In genomic region chr2:33215983-33216382, GRCh38 we compare ENCODE assay signal across 25 cellular contexts.
DNase-seq lines count a peak whose midpoint lies in the region; ATAC-seq and TF ChIP-seq lines count a peak whose summit lies in the region.
"Had no signal": no experiment of that assay in that cellular context is flagged by ENCODE, and none has a peak within 500 bp of the region (broad histone marks: within the 10 kb centered on the region; RNA-seq: fewer than 3 reads in every experiment).

No MANE protein-coding gene starts in this region.

- H3K4me3 ChIP-seq in GM23248, result no peak overlapping the region
- no peak overlapping the region for H3K4me3 ChIP-seq in RWPE2 (ENCODE audit: severe bottlenecking)
- H3K4me3 ChIP-seq in gastroesophageal sphincter, result no peak overlapping the region
- no peak overlapping the region for H3K4me3 ChIP-seq in smooth muscle cell
- H3K4me3 ChIP-seq in body of pancreas, result no peak overlapping the region
- no peak overlapping the region for H3K4me3 ChIP-seq in naive thymus-derived CD4-positive, alpha-beta T cell (ENCODE audit: low read length)
- H3K4me3 ChIP-seq: prostate gland, upper lobe of left lung had no signal

- H3K27ac ChIP-seq in GM23248 (peak overlapping the region; percentile 71), RWPE2 (ENCODE audit: poor library complexity, severe bottlenecking) (peak overlapping the region; percentile 38), gastroesophageal sphincter (peak overlapping the region in 3 of 4 donors; percentile 71 to 72 (median 71)), smooth muscle cell (ENCODE audit: low read depth) (peak overlapping the region; percentile 96), body of pancreas (no peak overlapping the region)
- H3K27ac ChIP-seq in naive thymus-derived CD4-positive, alpha-beta T cell (ENCODE audit: low read depth, low read length), result no peak overlapping the region
- H3K27ac ChIP-seq: C4-2B, neutrophil, prostate gland, upper lobe of left lung had no signal

- in situ Hi-C loops in GM23248 (cut with MboI), result no loop called here

- no peaks in the 10 kb centered on the region for H3K9me3 Mint-ChIP-seq in activated CD8-positive, alpha-beta T cell treated with anti-CD3 and anti-CD28 coated beads, Interleukin-2, amount 10 ng/mL, durations not matched to agents 7 days and 5 days (ENCODE audit: insufficient read depth)
- no peaks in the 10 kb centered on the region for H3K9me3 Mint-ChIP-seq in naive thymus-derived CD4-positive, alpha-beta T cell
- H3K9me3 Mint-ChIP-seq: T-helper 2 cell treated with Interferon-gamma antibody and Interleukin-4, amounts not matched to agents 5 μg/mL and 100 μg/mL, for 36 hours had no signal

- no peak overlapping the region for H3K4me3 Mint-ChIP-seq in activated CD8-positive, alpha-beta T cell treated with anti-CD3 and anti-CD28 coated beads, Interleukin-2, amount 10 ng/mL, durations not matched to agents 7 days and 5 days
- H3K4me3 Mint-ChIP-seq in naive thymus-derived CD4-positive, alpha-beta T cell, result no peak overlapping the region
- H3K4me3 Mint-ChIP-seq: activated naive CD8-positive, alpha-beta T cell; T-helper 2 cell treated with Interferon-gamma antibody and Interleukin-4, amounts not matched to agents 5 μg/mL and 100 μg/mL, for 36 hours had no signal

- H3K4me1 Mint-ChIP-seq in activated CD8-positive, alpha-beta T cell treated with anti-CD3 and anti-CD28 coated beads, Interleukin-2, amount 10 ng/mL, durations not matched to agents 7 days and 5 days (ENCODE audit: low read depth), result peaks cover 2% of the 10 kb centered on the region
- peaks cover 0 to 12% (median 0%) of the 10 kb centered on the region in 7 donors for H3K4me1 Mint-ChIP-seq in naive thymus-derived CD4-positive, alpha-beta T cell

- H4K20me1 ChIP-seq in GM23248 (ENCODE audit: insufficient read depth) (no peaks in the 10 kb centered on the region), smooth muscle cell (ENCODE audit: low read depth) (no peaks in the 10 kb centered on the region)

- TF ChIP-seq CTCF in RWPE2 (IDR thresholded peaks at IDR 0.05; ENCODE audit: poor library complexity, severe bottlenecking), result no peak
- TF ChIP-seq CTCF in gastroesophageal sphincter (IDR thresholded peaks at IDR 0.05), result no peak
- TF ChIP-seq CTCF in smooth muscle cell (IDR thresholded peaks at IDR 0.05; ENCODE audit: borderline replicate concordance, insufficient read depth, poor library complexity, severe bottlenecking), result no peak
- no peak for TF ChIP-seq CTCF in body of pancreas (IDR thresholded peaks at IDR 0.05)

- H3F3A ChIP-seq in GM23248 (ENCODE audit: insufficient read depth) (peaks cover 81% of the 10 kb centered on the region), smooth muscle cell (ENCODE audit: low read depth) (peaks cover 11% of the 10 kb centered on the region)

- H3K36me3 ChIP-seq in GM23248 (ENCODE audit: low read depth), result peaks cover 11% of the 10 kb centered on the region; the same call in 1 of the 2 replicates
- H3K36me3 ChIP-seq in RWPE2 (ENCODE audit: low read depth), result no peaks in the 10 kb centered on the region
- no peaks in the 10 kb centered on the region for H3K36me3 ChIP-seq in gastroesophageal sphincter
- H3K36me3 ChIP-seq in smooth muscle cell (ENCODE audit: low read depth), result no peaks in the 10 kb centered on the region
- H3K36me3 ChIP-seq in body of pancreas (replicated peaks in 1 of 2; ENCODE audit: insufficient read depth in 1 of 2, low read depth in 2 of 2), result no peaks in the 10 kb centered on the region
- H3K36me3 ChIP-seq in naive thymus-derived CD4-positive, alpha-beta T cell (ENCODE audit: control insufficient read depth in 2 of 3, insufficient read depth in 3 of 3, low read length in 3 of 3), result no peaks in the 10 kb centered on the region
- H3K36me3 ChIP-seq: neutrophil, prostate gland, upper lobe of left lung had no signal

- POLR2A ChIA-PET in activated CD8-positive, alpha-beta T cell treated with anti-CD3 and anti-CD28 coated beads, Interleukin-2, amount 10 ng/mL, durations not matched to agents 7 days and 5 days (lab: Charles Lee), result no interaction called here
- POLR2A ChIA-PET in naive thymus-derived CD4-positive, alpha-beta T cell (lab: Charles Lee), result no interaction called here

- no peaks in the 10 kb centered on the region for H3K9me3 ChIP-seq in GM23248 (ENCODE audit: low read depth)
- H3K9me3 ChIP-seq in RWPE2 (ENCODE audit: severe bottlenecking), result no peaks in the 10 kb centered on the region
- no peaks in the 10 kb centered on the region for H3K9me3 ChIP-seq in gastroesophageal sphincter
- H3K9me3 ChIP-seq in smooth muscle cell (replicated peaks; ENCODE audit: low read depth), result no peaks in the 10 kb centered on the region
- no peaks in the 10 kb centered on the region for H3K9me3 ChIP-seq in body of pancreas
- no peaks in the 10 kb centered on the region for H3K9me3 ChIP-seq in naive thymus-derived CD4-positive, alpha-beta T cell (ENCODE audit: control insufficient read depth in 2 of 3, low read length in 3 of 3)
- H3K9me3 ChIP-seq: neutrophil, prostate gland, upper lobe of left lung had no signal

- intact Hi-C loops in body of pancreas (cut with DNase I), result no loop called here
- intact Hi-C loops in naive thymus-derived CD4-positive, alpha-beta T cell (cut with micrococcal nuclease), result no loop called here

- TF ChIP-seq EP300 in gastroesophageal sphincter (IDR thresholded peaks at IDR 0.05), result no peak

- H3K9ac ChIP-seq in GM23248 (0 out of 2 replicates have a peak overlapping the region, but pooled peaks have one; percentile 9), smooth muscle cell (ENCODE audit: low read depth) (no peak overlapping the region)

- H3K27me3 Mint-ChIP-seq in activated CD8-positive, alpha-beta T cell treated with anti-CD3 and anti-CD28 coated beads, Interleukin-2, amount 10 ng/mL, durations not matched to agents 7 days and 5 days (ENCODE audit: low read depth), result peaks cover 3% of the 10 kb centered on the region
- H3K27me3 Mint-ChIP-seq in naive thymus-derived CD4-positive, alpha-beta T cell, result peaks cover 0 to 13% (median 8%) of the 10 kb centered on the region in 5 donors
- H3K27me3 Mint-ChIP-seq: activated naive CD8-positive, alpha-beta T cell had no signal

- no peaks in the 10 kb centered on the region for H3K9me2 ChIP-seq in GM23248 (ENCODE audit: insufficient read depth)

- no peak overlapping the region for H2AFZ ChIP-seq in GM23248
- H2AFZ ChIP-seq in smooth muscle cell (ENCODE audit: low read depth), result no peak overlapping the region

- H3K79me2 ChIP-seq in GM23248 (ENCODE audit: insufficient read depth) (peaks cover 14% of the 10 kb centered on the region), smooth muscle cell (ENCODE audit: low read depth) (no peaks in the 10 kb centered on the region)

- H3K4me1 ChIP-seq in GM23248 (ENCODE audit: insufficient read depth), result peaks cover 80% of the 10 kb centered on the region
- peaks cover 34% of the 10 kb centered on the region for H3K4me1 ChIP-seq in RWPE2 (ENCODE audit: insufficient read depth, poor library complexity, severe bottlenecking)
- peaks cover 10 to 83% (median 22%) of the 10 kb centered on the region in 3 donors for H3K4me1 ChIP-seq in gastroesophageal sphincter
- H3K4me1 ChIP-seq in smooth muscle cell (ENCODE audit: low read depth), result peaks cover 18% of the 10 kb centered on the region
- peaks cover 12% of the 10 kb centered on the region for H3K4me1 ChIP-seq in body of pancreas
- H3K4me1 ChIP-seq in naive thymus-derived CD4-positive, alpha-beta T cell (ENCODE audit: control insufficient read depth in 2 of 2, insufficient read depth in 2 of 2, low read length in 2 of 2), result no peaks in the 10 kb centered on the region
- H3K4me1 ChIP-seq: prostate gland, upper lobe of left lung had no signal

- H3K27me3 ChIP-seq in GM23248 (replicated peaks; ENCODE audit: insufficient read depth) (no peaks in the 10 kb centered on the region), RWPE2 (ENCODE audit: insufficient read depth, poor library complexity, severe bottlenecking) (no peaks in the 10 kb centered on the region), gastroesophageal sphincter (no peaks in the 10 kb centered on the region), smooth muscle cell (ENCODE audit: low read depth) (no peaks in the 10 kb centered on the region), body of pancreas (no peaks in the 10 kb centered on the region)
- H3K27me3 ChIP-seq in naive thymus-derived CD4-positive, alpha-beta T cell (ENCODE audit: control insufficient read depth in 2 of 2, insufficient read depth in 2 of 2, low read length in 2 of 2), result no peaks in the 10 kb centered on the region
- H3K27me3 ChIP-seq: neutrophil, upper lobe of left lung had no signal

- peak overlapping the region; percentile 1 for H3K4me2 ChIP-seq in GM23248 (ENCODE audit: unreplicated experiment)
- H3K4me2 ChIP-seq in smooth muscle cell, result no peak overlapping the region

- CTCF ChIA-PET in activated CD8-positive, alpha-beta T cell treated with anti-CD3 and anti-CD28 coated beads, Interleukin-2, amount 10 ng/mL, durations not matched to agents 7 days and 5 days (lab: Charles Lee), result no interaction called here
- CTCF ChIA-PET in naive thymus-derived CD4-positive, alpha-beta T cell (lab: Charles Lee), result no interaction called here

- WGBS in GM23248 (ENCODE audit: low coverage in 1 of 2, low lambda C conversion rate in 2 of 2, missing lambda C conversion rate in 2 of 2), 2 experiments, result 95 to 100% methylated on average over 3 of the region's 3 CpGs
- WGBS in gastroesophageal sphincter (ENCODE audit: low coverage in 1 of 2), 2 donors, result 77 to 94% methylated on average over 2 to 3 of the region's 3 CpGs
- WGBS in smooth muscle cell (ENCODE audit: low lambda C conversion rate), result 78% methylated on average over 3 of the region's 3 CpGs
- WGBS in body of pancreas, 2 donors, result 95 to 98% methylated on average over 3 of the region's 3 CpGs

- ATAC-seq in RWPE2 (ENCODE audit: low read depth), result no peak
- no peak for ATAC-seq in gastroesophageal sphincter
- no peak for ATAC-seq in activated CD8-positive, alpha-beta T cell treated with anti-CD3 and anti-CD28 coated beads, Interleukin-2, amount 10 ng/mL, durations not matched to agents 7 days and 5 days
- no peak for ATAC-seq in body of pancreas
- no peak for ATAC-seq in naive thymus-derived CD4-positive, alpha-beta T cell
- ATAC-seq: HCT116, HepG2 had no signal

- H3K27ac Mint-ChIP-seq in activated CD8-positive, alpha-beta T cell treated with anti-CD3 and anti-CD28 coated beads, Interleukin-2, amount 10 ng/mL, durations not matched to agents 7 days and 5 days, result no peak overlapping the region
- no peak overlapping the region for H3K27ac Mint-ChIP-seq in naive thymus-derived CD4-positive, alpha-beta T cell
- H3K27ac Mint-ChIP-seq: activated naive CD8-positive, alpha-beta T cell; T-helper 2 cell treated with Interferon-gamma antibody and Interleukin-4, amounts not matched to agents 5 μg/mL and 100 μg/mL, for 36 hours had no signal

- no peak for TF ChIP-seq POLR2A in gastroesophageal sphincter (IDR thresholded peaks at IDR 0.05)
- TF ChIP-seq POLR2A in body of pancreas (IDR thresholded peaks at IDR 0.05), result no peak

- H3K36me3 Mint-ChIP-seq in activated CD8-positive, alpha-beta T cell treated with anti-CD3 and anti-CD28 coated beads, Interleukin-2, amount 10 ng/mL, durations not matched to agents 7 days and 5 days (ENCODE audit: low read depth), result no peaks in the 10 kb centered on the region
- no peaks in the 10 kb centered on the region for H3K36me3 Mint-ChIP-seq in naive thymus-derived CD4-positive, alpha-beta T cell
- H3K36me3 Mint-ChIP-seq: activated naive CD8-positive, alpha-beta T cell had no signal

- DNase-seq in GM23248 (no peak), RWPE2 (ENCODE audit: low spot score) (no peak), smooth muscle cell (lab: John Stamatoyannopoulos, UW; ENCODE audit: unreplicated experiment) (no peak), body of pancreas (no peak)
- no peak for DNase-seq in activated CD8-positive, alpha-beta T cell treated with anti-CD3 and anti-CD28 coated beads, Interleukin-2, amount 10 ng/mL, durations not matched to agents 7 days and 5 days
- DNase-seq in stimulated activated CD4-positive, alpha-beta T cell treated with anti-CD3 and anti-CD28 coated beads, Interleukin-2, amount 100 ng/mL, for 48 hours, result no peak
- no peak for DNase-seq in naive thymus-derived CD4-positive, alpha-beta T cell
- DNase-seq: activated effector memory CD4-positive, alpha-beta T cell treated with Interleukin-2 at 50 U/mL for 16 hours; activated T-cell treated with anti-CD3 and anti-CD28 coated beads for 4 hours; Calu3; mesendoderm; NCI-H1048; NCI-H187; NCI-H510A; small intestine; stimulated activated CD4-positive, alpha-beta T cell treated with anti-CD3 and anti-CD28 coated beads, Interleukin-1b, Interleukin-23, amount 100 ng/mL, for 48 hours; upper lobe of left lung had no signal

Comparison
In these comparisons a context has a peak if more than half of its experiments do, and no peak if none do; other contexts are left out.
1. H3K27ac ChIP-seq: peak in GM23248 (single experiment), RWPE2 (single experiment), gastroesophageal sphincter (3 of 4) and smooth muscle cell (single experiment); none in body of pancreas (0 of 4) and naive thymus-derived CD4-positive, alpha-beta T cell (single experiment).